1 cellular context compared by ENCODE assay signal in the genomic region with DNA sequence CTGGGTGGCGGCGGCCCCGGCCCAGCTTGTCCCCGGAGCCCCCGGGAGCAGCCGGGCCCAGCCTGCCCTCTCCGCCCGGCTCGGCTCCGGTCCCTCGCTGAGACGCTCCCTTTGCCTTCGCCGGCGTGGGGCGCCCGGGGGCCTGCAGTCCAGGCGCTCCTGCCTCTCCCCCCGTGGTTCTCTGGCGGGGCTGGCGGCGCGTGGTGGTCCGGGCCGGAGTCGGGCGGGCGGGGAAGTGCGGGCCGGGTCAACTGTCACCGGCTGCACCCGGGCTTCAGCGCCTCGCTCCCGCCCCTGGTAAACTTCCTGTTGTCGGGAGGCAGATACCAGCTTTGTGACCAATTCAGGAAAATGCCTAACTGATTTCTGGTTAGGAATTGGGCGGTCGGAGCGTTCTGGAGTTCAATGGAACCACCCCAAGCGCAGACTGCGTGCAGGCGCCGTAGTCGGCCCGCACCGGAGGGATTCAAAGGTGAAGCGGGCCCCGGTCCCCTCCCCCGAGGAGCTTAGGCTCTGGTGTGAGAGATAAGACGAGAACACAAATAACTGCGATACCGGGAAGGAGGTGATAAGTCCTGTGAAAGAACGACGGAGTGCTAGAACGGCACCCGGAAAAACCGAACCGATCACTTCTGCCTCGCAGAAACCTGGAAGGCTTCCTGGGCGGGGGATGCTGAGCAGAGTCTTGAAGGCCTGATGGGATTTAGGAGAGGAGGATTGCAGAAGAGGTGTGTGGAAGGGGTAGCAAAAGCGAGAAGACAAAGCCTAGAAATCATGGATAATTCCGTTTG.
A peak's percentile ranks its signal among the peaks of the same experiment; 100 is the strongest.
TF ChIP-seq lines count a peak whose summit lies in the region.

No MANE protein-coding gene starts in this region.

TF ChIP-seq in K562, 482 proteins besides CTCF, POLR2A, EP300 and RAD21 (continued from another document):
- TF ChIP-seq, protein P1, sequence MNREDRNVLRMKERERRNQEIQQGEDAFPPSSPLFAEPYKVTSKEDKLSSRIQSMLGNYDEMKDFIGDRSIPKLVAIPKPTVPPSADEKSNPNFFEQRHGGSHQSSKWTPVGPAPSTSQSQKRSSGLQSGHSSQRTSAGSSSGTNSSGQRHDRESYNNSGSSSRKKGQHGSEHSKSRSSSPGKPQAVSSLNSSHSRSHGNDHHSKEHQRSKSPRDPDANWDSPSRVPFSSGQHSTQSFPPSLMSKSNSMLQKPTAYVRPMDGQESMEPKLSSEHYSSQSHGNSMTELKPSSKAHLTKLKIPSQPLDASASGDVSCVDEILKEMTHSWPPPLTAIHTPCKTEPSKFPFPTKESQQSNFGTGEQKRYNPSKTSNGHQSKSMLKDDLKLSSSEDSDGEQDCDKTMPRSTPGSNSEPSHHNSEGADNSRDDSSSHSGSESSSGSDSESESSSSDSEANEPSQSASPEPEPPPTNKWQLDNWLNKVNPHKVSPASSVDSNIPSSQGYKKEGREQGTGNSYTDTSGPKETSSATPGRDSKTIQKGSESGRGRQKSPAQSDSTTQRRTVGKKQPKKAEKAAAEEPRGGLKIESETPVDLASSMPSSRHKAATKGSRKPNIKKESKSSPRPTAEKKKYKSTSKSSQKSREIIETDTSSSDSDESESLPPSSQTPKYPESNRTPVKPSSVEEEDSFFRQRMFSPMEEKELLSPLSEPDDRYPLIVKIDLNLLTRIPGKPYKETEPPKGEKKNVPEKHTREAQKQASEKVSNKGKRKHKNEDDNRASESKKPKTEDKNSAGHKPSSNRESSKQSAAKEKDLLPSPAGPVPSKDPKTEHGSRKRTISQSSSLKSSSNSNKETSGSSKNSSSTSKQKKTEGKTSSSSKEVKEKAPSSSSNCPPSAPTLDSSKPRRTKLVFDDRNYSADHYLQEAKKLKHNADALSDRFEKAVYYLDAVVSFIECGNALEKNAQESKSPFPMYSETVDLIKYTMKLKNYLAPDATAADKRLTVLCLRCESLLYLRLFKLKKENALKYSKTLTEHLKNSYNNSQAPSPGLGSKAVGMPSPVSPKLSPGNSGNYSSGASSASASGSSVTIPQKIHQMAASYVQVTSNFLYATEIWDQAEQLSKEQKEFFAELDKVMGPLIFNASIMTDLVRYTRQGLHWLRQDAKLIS (CRISPR knock-in tag; IDR thresholded peaks at IDR 0.05) = no peak; the same call in none of the 2 replicates
- TF ChIP-seq, protein P2, sequence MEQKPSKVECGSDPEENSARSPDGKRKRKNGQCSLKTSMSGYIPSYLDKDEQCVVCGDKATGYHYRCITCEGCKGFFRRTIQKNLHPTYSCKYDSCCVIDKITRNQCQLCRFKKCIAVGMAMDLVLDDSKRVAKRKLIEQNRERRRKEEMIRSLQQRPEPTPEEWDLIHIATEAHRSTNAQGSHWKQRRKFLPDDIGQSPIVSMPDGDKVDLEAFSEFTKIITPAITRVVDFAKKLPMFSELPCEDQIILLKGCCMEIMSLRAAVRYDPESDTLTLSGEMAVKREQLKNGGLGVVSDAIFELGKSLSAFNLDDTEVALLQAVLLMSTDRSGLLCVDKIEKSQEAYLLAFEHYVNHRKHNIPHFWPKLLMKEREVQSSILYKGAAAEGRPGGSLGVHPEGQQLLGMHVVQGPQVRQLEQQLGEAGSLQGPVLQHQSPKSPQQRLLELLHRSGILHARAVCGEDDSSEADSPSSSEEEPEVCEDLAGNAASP (IDR thresholded peaks at IDR 0.05) = no peak
- TF ChIP-seq ARID1B (IDR thresholded peaks at IDR 0.05) (peak; percentile 96), POLR3G (IDR thresholded peaks at IDR 0.05; ENCODE audit: extremely low read depth, insufficient read length, insufficient replicate concordance) (no peak), TAF7 (tag; IDR thresholded peaks at IDR 0.05) (no peak), ZNF239 (CRISPR knock-in tag; IDR thresholded peaks at IDR 0.05) (peak; percentile 67), CTBP1 (IDR thresholded peaks at IDR 0.05; ENCODE audit: borderline replicate concordance) (peak; percentile 62; the same call in 1 of the 2 replicates), CREM (IDR thresholded peaks at IDR 0.05; ENCODE audit: low read depth) (peak; percentile 57), ZNF561 (CRISPR knock-in tag; conservative IDR thresholded peaks at IDR 0.05) (no peak), SETDB1 (IDR thresholded peaks at IDR 0.05; ENCODE audit: low read length) (no peak), ZNF174 (CRISPR knock-in tag; IDR thresholded peaks at IDR 0.05) (no peak), ZNF253 (CRISPR knock-in tag; conservative IDR thresholded peaks at IDR 0.05) (no peak), HMG20B (CRISPR knock-in tag; IDR thresholded peaks at IDR 0.05) (no peak), ESRRB (CRISPR knock-in tag; IDR thresholded peaks at IDR 0.05; ENCODE audit: borderline replicate concordance) (no peak), ZNF354B (CRISPR knock-in tag; IDR thresholded peaks at IDR 0.05) (no peak), ILF3 (IDR thresholded peaks at IDR 0.05; ENCODE audit: borderline replicate concordance) (no peak), ZNF76 (CRISPR knock-in tag; IDR thresholded peaks at IDR 0.05; ENCODE audit: borderline replicate concordance) (no peak), SRSF7 (optimal IDR thresholded peaks at IDR 0.05; ENCODE audit: low read depth, low read length) (no peak), NCOA2 (IDR thresholded peaks at IDR 0.05; ENCODE audit: partially characterized antibody in 2 of 2) (no peak), PHTF2 (CRISPR knock-in tag; IDR thresholded peaks at IDR 0.05) (no peak), ZNF134 (CRISPR knock-in tag; conservative IDR thresholded peaks at IDR 0.05) (0 out of 2 replicates have a peak, but pooled peaks have one; percentile 14), HNRNPH1 (optimal IDR thresholded peaks at IDR 0.05; ENCODE audit: low read depth, low read length) (no peak), IFI16 (CRISPR knock-in tag; IDR thresholded peaks at IDR 0.05) (no peak), SAFB (IDR thresholded peaks at IDR 0.05; ENCODE audit: borderline replicate concordance, low read depth, low read length) (no peak), TCFL5 (CRISPR knock-in tag; conservative IDR thresholded peaks at IDR 0.05) (no peak)
- TF ChIP-seq, protein P3, sequence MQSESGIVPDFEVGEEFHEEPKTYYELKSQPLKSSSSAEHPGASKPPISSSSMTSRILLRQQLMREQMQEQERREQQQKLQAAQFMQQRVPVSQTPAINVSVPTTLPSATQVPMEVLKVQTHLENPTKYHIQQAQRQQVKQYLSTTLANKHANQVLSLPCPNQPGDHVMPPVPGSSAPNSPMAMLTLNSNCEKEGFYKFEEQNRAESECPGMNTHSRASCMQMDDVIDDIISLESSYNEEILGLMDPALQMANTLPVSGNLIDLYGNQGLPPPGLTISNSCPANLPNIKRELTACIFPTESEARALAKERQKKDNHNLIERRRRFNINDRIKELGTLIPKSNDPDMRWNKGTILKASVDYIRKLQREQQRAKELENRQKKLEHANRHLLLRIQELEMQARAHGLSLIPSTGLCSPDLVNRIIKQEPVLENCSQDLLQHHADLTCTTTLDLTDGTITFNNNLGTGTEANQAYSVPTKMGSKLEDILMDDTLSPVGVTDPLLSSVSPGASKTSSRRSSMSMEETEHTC (IDR thresholded peaks at IDR 0.05) = no peak; the same call in 1 of the 2 replicates
- TF ChIP-seq, protein P4, sequence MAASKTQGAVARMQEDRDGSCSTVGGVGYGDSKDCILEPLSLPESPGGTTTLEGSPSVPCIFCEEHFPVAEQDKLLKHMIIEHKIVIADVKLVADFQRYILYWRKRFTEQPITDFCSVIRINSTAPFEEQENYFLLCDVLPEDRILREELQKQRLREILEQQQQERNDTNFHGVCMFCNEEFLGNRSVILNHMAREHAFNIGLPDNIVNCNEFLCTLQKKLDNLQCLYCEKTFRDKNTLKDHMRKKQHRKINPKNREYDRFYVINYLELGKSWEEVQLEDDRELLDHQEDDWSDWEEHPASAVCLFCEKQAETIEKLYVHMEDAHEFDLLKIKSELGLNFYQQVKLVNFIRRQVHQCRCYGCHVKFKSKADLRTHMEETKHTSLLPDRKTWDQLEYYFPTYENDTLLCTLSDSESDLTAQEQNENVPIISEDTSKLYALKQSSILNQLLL (CRISPR knock-in tag; IDR thresholded peaks at IDR 0.05; ENCODE audit: borderline replicate concordance) = no peak
- TF ChIP-seq, protein P5, sequence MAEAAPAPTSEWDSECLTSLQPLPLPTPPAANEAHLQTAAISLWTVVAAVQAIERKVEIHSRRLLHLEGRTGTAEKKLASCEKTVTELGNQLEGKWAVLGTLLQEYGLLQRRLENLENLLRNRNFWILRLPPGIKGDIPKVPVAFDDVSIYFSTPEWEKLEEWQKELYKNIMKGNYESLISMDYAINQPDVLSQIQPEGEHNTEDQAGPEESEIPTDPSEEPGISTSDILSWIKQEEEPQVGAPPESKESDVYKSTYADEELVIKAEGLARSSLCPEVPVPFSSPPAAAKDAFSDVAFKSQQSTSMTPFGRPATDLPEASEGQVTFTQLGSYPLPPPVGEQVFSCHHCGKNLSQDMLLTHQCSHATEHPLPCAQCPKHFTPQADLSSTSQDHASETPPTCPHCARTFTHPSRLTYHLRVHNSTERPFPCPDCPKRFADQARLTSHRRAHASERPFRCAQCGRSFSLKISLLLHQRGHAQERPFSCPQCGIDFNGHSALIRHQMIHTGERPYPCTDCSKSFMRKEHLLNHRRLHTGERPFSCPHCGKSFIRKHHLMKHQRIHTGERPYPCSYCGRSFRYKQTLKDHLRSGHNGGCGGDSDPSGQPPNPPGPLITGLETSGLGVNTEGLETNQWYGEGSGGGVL (CRISPR knock-in tag; IDR thresholded peaks at IDR 0.05) = no peak
- TF ChIP-seq, protein P6, sequence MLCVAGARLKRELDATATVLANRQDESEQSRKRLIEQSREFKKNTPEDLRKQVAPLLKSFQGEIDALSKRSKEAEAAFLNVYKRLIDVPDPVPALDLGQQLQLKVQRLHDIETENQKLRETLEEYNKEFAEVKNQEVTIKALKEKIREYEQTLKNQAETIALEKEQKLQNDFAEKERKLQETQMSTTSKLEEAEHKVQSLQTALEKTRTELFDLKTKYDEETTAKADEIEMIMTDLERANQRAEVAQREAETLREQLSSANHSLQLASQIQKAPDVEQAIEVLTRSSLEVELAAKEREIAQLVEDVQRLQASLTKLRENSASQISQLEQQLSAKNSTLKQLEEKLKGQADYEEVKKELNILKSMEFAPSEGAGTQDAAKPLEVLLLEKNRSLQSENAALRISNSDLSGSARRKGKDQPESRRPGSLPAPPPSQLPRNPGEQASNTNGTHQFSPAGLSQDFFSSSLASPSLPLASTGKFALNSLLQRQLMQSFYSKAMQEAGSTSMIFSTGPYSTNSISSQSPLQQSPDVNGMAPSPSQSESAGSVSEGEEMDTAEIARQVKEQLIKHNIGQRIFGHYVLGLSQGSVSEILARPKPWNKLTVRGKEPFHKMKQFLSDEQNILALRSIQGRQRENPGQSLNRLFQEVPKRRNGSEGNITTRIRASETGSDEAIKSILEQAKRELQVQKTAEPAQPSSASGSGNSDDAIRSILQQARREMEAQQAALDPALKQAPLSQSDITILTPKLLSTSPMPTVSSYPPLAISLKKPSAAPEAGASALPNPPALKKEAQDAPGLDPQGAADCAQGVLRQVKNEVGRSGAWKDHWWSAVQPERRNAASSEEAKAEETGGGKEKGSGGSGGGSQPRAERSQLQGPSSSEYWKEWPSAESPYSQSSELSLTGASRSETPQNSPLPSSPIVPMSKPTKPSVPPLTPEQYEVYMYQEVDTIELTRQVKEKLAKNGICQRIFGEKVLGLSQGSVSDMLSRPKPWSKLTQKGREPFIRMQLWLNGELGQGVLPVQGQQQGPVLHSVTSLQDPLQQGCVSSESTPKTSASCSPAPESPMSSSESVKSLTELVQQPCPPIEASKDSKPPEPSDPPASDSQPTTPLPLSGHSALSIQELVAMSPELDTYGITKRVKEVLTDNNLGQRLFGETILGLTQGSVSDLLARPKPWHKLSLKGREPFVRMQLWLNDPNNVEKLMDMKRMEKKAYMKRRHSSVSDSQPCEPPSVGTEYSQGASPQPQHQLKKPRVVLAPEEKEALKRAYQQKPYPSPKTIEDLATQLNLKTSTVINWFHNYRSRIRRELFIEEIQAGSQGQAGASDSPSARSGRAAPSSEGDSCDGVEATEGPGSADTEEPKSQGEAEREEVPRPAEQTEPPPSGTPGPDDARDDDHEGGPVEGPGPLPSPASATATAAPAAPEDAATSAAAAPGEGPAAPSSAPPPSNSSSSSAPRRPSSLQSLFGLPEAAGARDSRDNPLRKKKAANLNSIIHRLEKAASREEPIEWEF (CRISPR knock-in tag; IDR thresholded peaks at IDR 0.05) = no peak
- TF ChIP-seq, protein P7, sequence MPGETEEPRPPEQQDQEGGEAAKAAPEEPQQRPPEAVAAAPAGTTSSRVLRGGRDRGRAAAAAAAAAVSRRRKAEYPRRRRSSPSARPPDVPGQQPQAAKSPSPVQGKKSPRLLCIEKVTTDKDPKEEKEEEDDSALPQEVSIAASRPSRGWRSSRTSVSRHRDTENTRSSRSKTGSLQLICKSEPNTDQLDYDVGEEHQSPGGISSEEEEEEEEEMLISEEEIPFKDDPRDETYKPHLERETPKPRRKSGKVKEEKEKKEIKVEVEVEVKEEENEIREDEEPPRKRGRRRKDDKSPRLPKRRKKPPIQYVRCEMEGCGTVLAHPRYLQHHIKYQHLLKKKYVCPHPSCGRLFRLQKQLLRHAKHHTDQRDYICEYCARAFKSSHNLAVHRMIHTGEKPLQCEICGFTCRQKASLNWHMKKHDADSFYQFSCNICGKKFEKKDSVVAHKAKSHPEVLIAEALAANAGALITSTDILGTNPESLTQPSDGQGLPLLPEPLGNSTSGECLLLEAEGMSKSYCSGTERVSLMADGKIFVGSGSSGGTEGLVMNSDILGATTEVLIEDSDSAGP (CRISPR knock-in tag; IDR thresholded peaks at IDR 0.05) = no peak
- TF ChIP-seq, protein P8, sequence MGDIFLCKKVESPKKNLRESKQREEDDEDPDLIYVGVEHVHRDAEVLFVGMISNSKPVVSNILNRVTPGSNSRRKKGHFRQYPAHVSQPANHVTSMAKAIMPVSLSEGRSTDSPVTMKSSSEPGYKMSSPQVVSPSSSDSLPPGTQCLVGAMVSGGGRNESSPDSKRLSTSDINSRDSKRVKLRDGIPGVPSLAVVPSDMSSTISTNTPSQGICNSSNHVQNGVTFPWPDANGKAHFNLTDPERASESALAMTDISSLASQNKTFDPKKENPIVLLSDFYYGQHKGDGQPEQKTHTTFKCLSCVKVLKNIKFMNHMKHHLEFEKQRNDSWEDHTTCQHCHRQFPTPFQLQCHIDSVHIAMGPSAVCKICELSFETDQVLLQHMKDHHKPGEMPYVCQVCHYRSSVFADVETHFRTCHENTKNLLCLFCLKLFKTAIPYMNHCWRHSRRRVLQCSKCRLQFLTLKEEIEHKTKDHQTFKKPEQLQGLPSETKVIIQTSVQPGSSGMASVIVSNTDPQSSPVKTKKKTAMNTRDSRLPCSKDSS (IDR thresholded peaks at IDR 0.05; ENCODE audit: low read depth, partially characterized antibody) = no peak
